ENCODE assay signal across 8 cellular contexts in the genomic region with DNA sequence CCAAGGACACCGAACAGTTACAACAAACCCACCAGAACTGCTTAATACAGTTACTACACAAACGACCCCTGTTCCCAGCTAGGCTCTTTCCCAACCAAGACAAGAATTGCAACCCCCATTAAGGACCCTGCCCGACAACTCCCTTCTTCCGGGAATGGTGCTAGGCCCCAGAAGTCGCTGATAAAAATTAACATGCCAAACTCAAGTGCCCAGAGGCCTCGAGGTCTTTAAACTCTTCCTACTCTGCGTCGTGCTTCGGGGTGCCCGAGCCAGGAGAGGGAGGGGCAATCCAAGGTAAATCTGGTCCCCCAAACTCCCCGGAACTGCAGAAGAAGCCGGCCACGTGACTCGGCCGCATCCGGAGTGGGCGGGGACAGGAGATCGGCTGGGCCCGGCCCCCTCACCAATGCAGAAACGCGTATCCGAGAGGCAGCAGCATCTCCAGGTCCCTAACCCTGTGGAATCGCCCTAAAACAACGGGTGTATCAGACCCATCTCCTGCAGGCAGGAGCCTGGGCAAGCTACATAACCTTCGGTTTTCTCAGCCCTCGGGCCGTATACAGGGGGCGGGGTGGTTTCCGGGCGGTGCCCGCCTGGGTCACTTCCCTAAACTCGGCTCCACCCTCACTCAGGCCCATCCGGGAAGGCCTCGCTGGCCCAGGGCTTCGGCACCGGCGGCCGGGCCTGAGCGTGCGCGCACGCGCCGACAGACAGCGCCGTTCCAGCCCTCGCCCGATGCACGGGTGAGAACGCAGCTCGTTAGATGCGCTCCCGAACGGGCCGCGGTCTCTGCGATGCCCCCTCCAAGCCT. TPM values are rescaled to one million over a fixed set of nuclear protein-coding genes. Genes with fewer than 3 reads are reported as not detected.
DNase-seq lines count a peak whose midpoint lies in the region; ATAC-seq and TF ChIP-seq lines count a peak whose summit lies in the region.

No MANE protein-coding gene starts in this region.

- peak; percentile 68 for TF ChIP-seq POLR2A in right lobe of liver (IDR thresholded peaks at IDR 0.05)

- POLR2A ChIA-PET in HEK293 (lab: Yijun Ruan, JAX): interaction anchor here (0.6 to 6.5 kb wide), 9 partner anchors 10 to 281 kb away, joined by 3 to 121 read pairs (median 5); partner anchors contain the start of genes BANF1, CCDC85B, EHBP1L1 and EIF1AD

- peak; percentile 43 to 57 (median 50) for ATAC-seq in right lobe of liver
- no peak for ATAC-seq in HG03520 (IDR thresholded peaks at IDR 0.05; ENCODE audit: unreplicated experiment)

- peak; percentile 49 for DNase-seq in G401 (ENCODE audit: low spot score)
- peak; percentile 73 for DNase-seq in NCI-H345 (lab: John Stamatoyannopoulos, UW)
- DNase-seq in activated CD4-positive, alpha-beta T cell treated with anti-CD3 and anti-CD28 coated beads, Interleukin-2, amount 50 U/mL, for 24 hours (ENCODE audit: low read depth in 1 of 2, low spot score in 1 of 2): peak; percentile 59 to 75
- peak; percentile 87 to 89 (median 88) for DNase-seq in right lobe of liver
- peak; percentile 82 for DNase-seq in stimulated activated CD4-positive, alpha-beta T cell treated with anti-CD3 and anti-CD28 coated beads, Interleukin-4, amount 100 ng/mL, for 1 hour

- 14% methylated on average over 4 of the region's 57 CpGs for WGBS in right lobe of liver (ENCODE audit: insufficient coverage, low coverage, low lambda C conversion rate, missing lambda C conversion rate)

- peak overlapping the region; percentile 96 for H3K27ac Mint-ChIP-seq in dendritic cell treated with granulocyte-macrophage colony-stimulating factor and Interleukin-4, amounts not matched to agents 40 ng/mL and 50 ng/mL, for 4 days

- H3K36me3 ChIP-seq in HEK293 (ENCODE audit: control insufficient read depth in 2 of 2, insufficient read depth in 1 of 2, low read length in 2 of 2): peaks cover 0 to 54% of the 10 kb centered on the region in 2 experiments; a peak in 1 of 3 replicates
- H3K36me3 ChIP-seq in right lobe of liver: peaks cover 6 to 38% (median 20%) of the 10 kb centered on the region in 4 donors

- TF ChIP-seq CTCF in HEK293 (tag by site-specific recombination; IDR thresholded peaks at IDR 0.05) (no peak), right lobe of liver (IDR thresholded peaks at IDR 0.05) (no peak)

- no peaks in the 10 kb centered on the region for H3K9me3 Mint-ChIP-seq in dendritic cell treated with granulocyte-macrophage colony-stimulating factor and Interleukin-4, amounts not matched to agents 40 ng/mL and 50 ng/mL, for 4 days

- H3K36me3 Mint-ChIP-seq in dendritic cell treated with granulocyte-macrophage colony-stimulating factor and Interleukin-4, amounts not matched to agents 40 ng/mL and 50 ng/mL, for 4 days (ENCODE audit: low read depth): peaks cover 89% of the 10 kb centered on the region

- H3K27ac ChIP-seq in HEK293 (ENCODE audit: extremely low read depth, low read depth, low read length) (peak overlapping the region; percentile 79), right lobe of liver (peak overlapping the region; percentile 94 to 96 (median 95))

- no peaks in the 10 kb centered on the region for H3K27me3 ChIP-seq in right lobe of liver

- in situ Hi-C loops in G401 (cut with HindIII; ENCODE audit: low sequenced_read_pairs): no loop called here

- CTCF ChIA-PET in HEK293 (lab: Yijun Ruan, JAX): no interaction called here

- H3K4me3 ChIP-seq in HEK293 (ENCODE audit: low read depth, low read length) (peak overlapping the region; percentile 95), right lobe of liver (peak overlapping the region; percentile 86 to 98 (median 97))

- intact Hi-C loops in dendritic cell treated with granulocyte-macrophage colony-stimulating factor and Interleukin-4, amounts not matched to agents 40 ng/mL and 50 ng/mL, for 4 days (cut with micrococcal nuclease): no loop called here
- intact Hi-C loops in right lobe of liver (cut with DNase I): no loop called here

- peaks cover 72% of the 10 kb centered on the region for H3K4me1 Mint-ChIP-seq in dendritic cell treated with granulocyte-macrophage colony-stimulating factor and Interleukin-4, amounts not matched to agents 40 ng/mL and 50 ng/mL, for 4 days (ENCODE audit: low read depth)

- H3K4me1 ChIP-seq in HEK293 (ENCODE audit: control insufficient read depth, insufficient read depth, low read length) (peaks cover 4% of the 10 kb centered on the region; the same call in 1 of the 2 replicates), right lobe of liver (peaks cover 0 to 25% (median 4%) of the 10 kb centered on the region in 4 donors)

- peak overlapping the region; percentile 98 for H3K4me3 Mint-ChIP-seq in dendritic cell treated with granulocyte-macrophage colony-stimulating factor and Interleukin-4, amounts not matched to agents 40 ng/mL and 50 ng/mL, for 4 days

- H3K9me3 ChIP-seq in HEK293 (ENCODE audit: control insufficient read depth, insufficient read depth, low read depth, low read length): no peaks in the 10 kb centered on the region
- no peaks in the 10 kb centered on the region for H3K9me3 ChIP-seq in right lobe of liver

- H3K27me3 Mint-ChIP-seq in dendritic cell treated with granulocyte-macrophage colony-stimulating factor and Interleukin-4, amounts not matched to agents 40 ng/mL and 50 ng/mL, for 4 days: no peaks in the 10 kb centered on the region

TF ChIP-seq in HEK293, 187 proteins besides CTCF, POLR2A, EP300 and RAD21 (continues in another document):
- TF ChIP-seq KLF10 (tag by site-specific recombination; IDR thresholded peaks at IDR 0.05) (peak; percentile 40; the same call in 1 of the 2 replicates), KLF9 (tag by site-specific recombination; IDR thresholded peaks at IDR 0.05; ENCODE audit: low read depth) (peak; percentile 91), ZBTB20 (tag by site-specific recombination; IDR thresholded peaks at IDR 0.05) (peak; percentile 56; the same call in 1 of the 2 replicates), ZBTB8A (tag by site-specific recombination; IDR thresholded peaks at IDR 0.05) (peak; percentile 36; the same call in 1 of the 2 replicates), ZNF2 (tag by site-specific recombination; IDR thresholded peaks at IDR 0.05) (peak; percentile 69; the same call in 1 of the 2 replicates)
- TF ChIP-seq, protein P1, sequence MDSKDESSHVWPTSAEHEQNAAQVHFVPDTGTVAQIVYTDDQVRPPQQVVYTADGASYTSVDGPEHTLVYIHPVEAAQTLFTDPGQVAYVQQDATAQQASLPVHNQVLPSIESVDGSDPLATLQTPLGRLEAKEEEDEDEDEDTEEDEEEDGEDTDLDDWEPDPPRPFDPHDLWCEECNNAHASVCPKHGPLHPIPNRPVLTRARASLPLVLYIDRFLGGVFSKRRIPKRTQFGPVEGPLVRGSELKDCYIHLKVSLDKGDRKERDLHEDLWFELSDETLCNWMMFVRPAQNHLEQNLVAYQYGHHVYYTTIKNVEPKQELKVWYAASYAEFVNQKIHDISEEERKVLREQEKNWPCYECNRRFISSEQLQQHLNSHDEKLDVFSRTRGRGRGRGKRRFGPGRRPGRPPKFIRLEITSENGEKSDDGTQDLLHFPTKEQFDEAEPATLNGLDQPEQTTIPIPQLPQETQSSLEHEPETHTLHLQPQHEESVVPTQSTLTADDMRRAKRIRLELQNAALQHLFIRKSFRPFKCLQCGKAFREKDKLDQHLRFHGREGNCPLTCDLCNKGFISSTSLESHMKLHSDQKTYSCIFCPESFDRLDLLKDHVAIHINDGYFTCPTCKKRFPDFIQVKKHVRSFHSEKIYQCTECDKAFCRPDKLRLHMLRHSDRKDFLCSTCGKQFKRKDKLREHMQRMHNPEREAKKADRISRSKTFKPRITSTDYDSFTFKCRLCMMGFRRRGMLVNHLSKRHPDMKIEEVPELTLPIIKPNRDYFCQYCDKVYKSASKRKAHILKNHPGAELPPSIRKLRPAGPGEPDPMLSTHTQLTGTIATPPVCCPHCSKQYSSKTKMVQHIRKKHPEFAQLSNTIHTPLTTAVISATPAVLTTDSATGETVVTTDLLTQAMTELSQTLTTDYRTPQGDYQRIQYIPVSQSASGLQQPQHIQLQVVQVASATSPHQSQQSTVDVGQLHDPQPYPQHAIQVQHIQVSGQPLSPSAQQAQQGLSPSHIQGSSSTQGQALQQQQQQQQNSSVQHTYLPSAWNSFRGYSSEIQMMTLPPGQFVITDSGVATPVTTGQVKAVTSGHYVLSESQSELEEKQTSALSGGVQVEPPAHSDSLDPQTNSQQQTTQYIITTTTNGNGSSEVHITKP (tag by site-specific recombination; IDR thresholded peaks at IDR 0.05): peak; percentile 14; the same call in 1 of the 2 replicates

RNA-seq across cellular contexts. Expression of gene CFL1, which starts 1.1 kb away (rescaled TPM):
- total RNA-seq in G401 (2014; rRNA removed; shearing (Covaris generic)): 1,273 and 1,592 TPM in 2 replicates
- total RNA-seq in right lobe of liver: 100 to 1,000 TPM; 219 to 503 (median 313) TPM

RNA-seq across cellular contexts. Expression of gene MUS81, which starts 3.3 kb away (rescaled TPM):
- total RNA-seq in G401 (2014; rRNA removed; shearing (Covaris generic)): 61.8 and 70.4 TPM in 2 replicates
- 10 to 100 TPM; 14.0 to 25.6 (median 19.7) TPM for total RNA-seq in right lobe of liver

RNA-seq across cellular contexts. Expression of gene EFEMP2, which starts 15.7 kb away (rescaled TPM):
- 35.8 and 38.2 TPM in 2 replicates for total RNA-seq in G401 (2014; rRNA removed; shearing (Covaris generic))
- total RNA-seq in right lobe of liver: 10 to 100 TPM in 1 of 6 experiments, 1 to 10 TPM in 5; 5.1 to 13.9 (median 7.8) TPM

RNA-seq across cellular contexts. Expression of gene CTSW, which starts 22.7 kb away (rescaled TPM):
- total RNA-seq in G401 (2014; rRNA removed; shearing (Covaris generic)): not detected in 2 replicates
- total RNA-seq in right lobe of liver: 1 to 10 TPM in 3 of 6 experiments, under 1 TPM in 3; 0.49 to 1.3 (median 1.0) TPM

RNA-seq across cellular contexts. Expression of gene SNX32, which starts 23.1 kb away (rescaled TPM):
- total RNA-seq in G401 (2014; rRNA removed; shearing (Covaris generic)): not detected in 2 replicates
- total RNA-seq in right lobe of liver: under 1 TPM in 3 of 6 experiments, not detected in 3; 0.16 to 0.37 (median 0.31) TPM
